In the genomic region with DNA sequence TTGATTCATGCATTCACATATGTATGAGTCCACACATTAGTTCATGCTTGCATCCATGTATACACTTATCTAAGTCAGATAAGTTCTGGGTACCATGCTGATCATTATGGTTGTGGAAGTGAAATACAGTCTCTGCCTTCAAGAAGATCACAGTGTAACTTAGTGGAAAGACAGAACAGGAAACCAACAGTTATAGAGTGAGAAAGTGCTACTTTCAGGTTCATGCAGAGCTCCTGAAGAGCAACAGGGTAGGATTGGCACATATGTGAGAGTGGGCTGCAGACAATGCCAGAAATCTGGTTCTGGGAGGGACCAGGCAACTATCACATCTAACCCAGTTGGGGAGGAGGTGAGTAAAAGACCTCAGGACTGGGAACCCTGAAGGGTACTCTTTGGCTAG, we compare ENCODE assay signal across 12 cellular contexts. TPM values are rescaled to one million over a fixed set of nuclear protein-coding genes. Genes with fewer than 3 reads are reported as not detected.
DNase-seq lines count a peak whose midpoint lies in the region; ATAC-seq and TF ChIP-seq lines count a peak whose summit lies in the region.
"Had no signal": no experiment of that assay in that cellular context is flagged by ENCODE, and none has a peak within 500 bp of the region (broad histone marks: within the 10 kb centered on the region; RNA-seq: fewer than 3 reads in every experiment).

No MANE protein-coding gene starts in this region.

- no peaks in the 10 kb centered on the region for H3K27me3 ChIP-seq in brain microvascular endothelial cell (replicated peaks)

- TF ChIP-seq CTCF in brain microvascular endothelial cell (IDR thresholded peaks at IDR 0.05; ENCODE audit: low read depth, low read length, missing control alignments), result no peak

- peaks cover 13% of the 10 kb centered on the region for H3K36me3 Mint-ChIP-seq in activated CD8-positive, alpha-beta T cell treated with anti-CD3 and anti-CD28 coated beads, Interleukin-2, amount 10 ng/mL, durations not matched to agents 7 days and 5 days (ENCODE audit: low read depth)
- H3K36me3 Mint-ChIP-seq in T-cell, result peaks cover 11% of the 10 kb centered on the region

- H3K27me3 Mint-ChIP-seq in activated CD8-positive, alpha-beta T cell treated with anti-CD3 and anti-CD28 coated beads, Interleukin-2, amount 10 ng/mL, durations not matched to agents 7 days and 5 days (ENCODE audit: low read depth), result no peaks in the 10 kb centered on the region
- no peaks in the 10 kb centered on the region for H3K27me3 Mint-ChIP-seq in T-cell

- H3K36me3 ChIP-seq in brain microvascular endothelial cell (replicated peaks), result no peaks in the 10 kb centered on the region
- H3K36me3 ChIP-seq: HAP-1 had no signal

- in situ Hi-C loops in brain microvascular endothelial cell (cut with HindIII; ENCODE audit: low pct_ligation_motif_present, low sequenced_read_pairs), result no loop called here

- H3K27ac Mint-ChIP-seq in activated CD8-positive, alpha-beta T cell treated with anti-CD3 and anti-CD28 coated beads, Interleukin-2, amount 10 ng/mL, durations not matched to agents 7 days and 5 days, result peak overlapping the region; percentile 60
- no peak overlapping the region for H3K27ac Mint-ChIP-seq in T-cell
- H3K27ac Mint-ChIP-seq: memory B cell had no signal

- H3K27ac ChIP-seq in brain microvascular endothelial cell, result no peak overlapping the region
- H3K27ac ChIP-seq: VCaP had no signal

- H3K4me3 ChIP-seq in brain microvascular endothelial cell (ENCODE audit: low read depth, low read length), result no peak overlapping the region
- H3K4me3 ChIP-seq: HAP-1 had no signal

- ATAC-seq in GM18511 (IDR thresholded peaks at IDR 0.05; ENCODE audit: unreplicated experiment), result peak; percentile 100
- ATAC-seq in GM19468 (IDR thresholded peaks at IDR 0.05; ENCODE audit: extremely low read depth, unreplicated experiment), result peak; percentile 97
- peak; percentile 96 for ATAC-seq in HG03039 (IDR thresholded peaks at IDR 0.05; ENCODE audit: unreplicated experiment)
- ATAC-seq in activated CD8-positive, alpha-beta T cell treated with anti-CD3 and anti-CD28 coated beads, Interleukin-2, amount 10 ng/mL, durations not matched to agents 7 days and 5 days, result peak; percentile 86
- ATAC-seq in T-cell (replicated peaks in 1 of 4), result no peak
- ATAC-seq: PC-3 had no signal

- H3K9me3 Mint-ChIP-seq in activated CD8-positive, alpha-beta T cell treated with anti-CD3 and anti-CD28 coated beads, Interleukin-2, amount 10 ng/mL, durations not matched to agents 7 days and 5 days (ENCODE audit: insufficient read depth), result peaks cover 6% of the 10 kb centered on the region
- no peaks in the 10 kb centered on the region for H3K9me3 Mint-ChIP-seq in T-cell
- H3K9me3 Mint-ChIP-seq: memory B cell had no signal

- no peak overlapping the region for H3K4me3 Mint-ChIP-seq in activated CD8-positive, alpha-beta T cell treated with anti-CD3 and anti-CD28 coated beads, Interleukin-2, amount 10 ng/mL, durations not matched to agents 7 days and 5 days
- H3K4me3 Mint-ChIP-seq in T-cell, result no peak overlapping the region
- H3K4me3 Mint-ChIP-seq: memory B cell had no signal

- POLR2A ChIA-PET in activated CD8-positive, alpha-beta T cell treated with anti-CD3 and anti-CD28 coated beads, Interleukin-2, amount 10 ng/mL, durations not matched to agents 7 days and 5 days (lab: Charles Lee), result interaction anchor here (0.7 to 1.4 kb wide), 3 partner anchors 14 to 36 kb away, joined by 3 to 4 read pairs (median 4); no protein-coding TSS in a partner anchor
- POLR2A ChIA-PET in T-cell (lab: Charles Lee), result no interaction called here

- no peak for DNase-seq in activated CD8-positive, alpha-beta T cell treated with anti-CD3 and anti-CD28 coated beads, Interleukin-2, amount 10 ng/mL, durations not matched to agents 7 days and 5 days
- DNase-seq in amygdala (lab: John Stamatoyannopoulos, UW), result no peak
- no peak for DNase-seq in brain microvascular endothelial cell
- no peak for DNase-seq in retina
- no peak for DNase-seq in T-cell
- DNase-seq: PC-3 had no signal

- CTCF ChIA-PET in activated CD8-positive, alpha-beta T cell treated with anti-CD3 and anti-CD28 coated beads, Interleukin-2, amount 10 ng/mL, durations not matched to agents 7 days and 5 days (lab: Charles Lee), result no interaction called here
- CTCF ChIA-PET in T-cell (lab: Charles Lee), result no interaction called here

- H3K4me1 Mint-ChIP-seq in activated CD8-positive, alpha-beta T cell treated with anti-CD3 and anti-CD28 coated beads, Interleukin-2, amount 10 ng/mL, durations not matched to agents 7 days and 5 days (ENCODE audit: low read depth), result peaks cover 26% of the 10 kb centered on the region
- peaks cover 5 to 16% (median 6%) of the 10 kb centered on the region in 3 donors for H3K4me1 Mint-ChIP-seq in T-cell
- H3K4me1 Mint-ChIP-seq: memory B cell had no signal

RNA-seq across cellular contexts. Expression of gene PGAP1, which starts 35.4 kb away (rescaled TPM):
- 10 to 100 TPM; 33.9 to 39.5 TPM for total RNA-seq in activated CD8-positive, alpha-beta T cell treated with anti-CD3 and anti-CD28 coated beads, Interleukin-2, amount 10 ng/mL, durations not matched to agents 7 days and 5 days
- 10 to 100 TPM; 10.8 to 17.4 (median 13.9) TPM for total RNA-seq in T-cell

Comparison
In these comparisons a context has a peak if more than half of its experiments do, and no peak if none do; other contexts are left out.
1. ATAC-seq: peak in GM18511 (single experiment), GM19468 (single experiment), HG03039 (single experiment) and activated CD8-positive, alpha-beta T cell treated with anti-CD3 and anti-CD28 coated beads, Interleukin-2, amount 10 ng/mL, durations not matched to agents 7 days and 5 days (single experiment); none in T-cell (0 of 4).